In the genomic region with DNA sequence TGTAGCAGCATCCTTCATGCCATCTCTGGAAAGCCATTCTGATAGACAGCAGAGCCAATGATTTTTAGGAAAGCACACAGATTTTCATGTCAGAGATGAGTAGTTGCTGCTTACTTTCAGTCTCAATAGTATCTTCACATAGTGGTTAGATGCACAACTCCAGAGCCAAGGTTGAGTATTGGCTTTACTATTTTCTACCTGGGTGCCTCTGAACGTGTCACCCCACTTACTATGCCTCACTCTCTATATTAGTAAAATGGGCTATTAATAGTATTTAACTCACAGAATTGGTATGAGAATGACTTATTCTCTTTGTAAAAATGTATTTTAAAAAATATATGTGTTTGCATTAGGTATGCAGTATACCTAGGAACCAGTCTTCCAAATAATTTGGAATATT, we compare ENCODE assay signal across 14 cellular contexts.
DNase-seq lines count a peak whose midpoint lies in the region; ATAC-seq and TF ChIP-seq lines count a peak whose summit lies in the region.
"Had no signal": no experiment of that assay in that cellular context is flagged by ENCODE, and none has a peak within 500 bp of the region (broad histone marks: within the 10 kb centered on the region; RNA-seq: fewer than 3 reads in every experiment).

No MANE protein-coding gene starts in this region.

- H3K36me3 Mint-ChIP-seq in chondrocyte (ENCODE audit: low read depth): peaks cover 12% of the 10 kb centered on the region

- peak; percentile 86 for ATAC-seq in GM19023 (IDR thresholded peaks at IDR 0.05; ENCODE audit: unreplicated experiment)
- peak; percentile 92 for ATAC-seq in HG02588 (IDR thresholded peaks at IDR 0.05; ENCODE audit: unreplicated experiment)
- peak; percentile 84 for ATAC-seq in HG03342 (IDR thresholded peaks at IDR 0.05; ENCODE audit: unreplicated experiment)
- no peak for ATAC-seq in foreskin keratinocyte
- ATAC-seq: T-helper 17 cell had no signal

- H3K27ac ChIP-seq in foreskin keratinocyte: no peak overlapping the region
- H3K27ac ChIP-seq: esophagus squamous epithelium, testis had no signal

- no peaks in the 10 kb centered on the region for H3K9me3 Mint-ChIP-seq in chondrocyte (ENCODE audit: low read depth)

- no peaks in the 10 kb centered on the region for H3K27me3 ChIP-seq in foreskin keratinocyte
- H3K27me3 ChIP-seq: esophagus squamous epithelium, testis had no signal

- no peak overlapping the region for H3K4me3 Mint-ChIP-seq in chondrocyte (ENCODE audit: unreplicated experiment)
- H3K4me3 Mint-ChIP-seq: B cell, T-helper 17 cell had no signal

- H3K4me1 ChIP-seq in foreskin keratinocyte: no peaks in the 10 kb centered on the region
- H3K4me1 ChIP-seq: testis had no signal

- H3K4me3 ChIP-seq in GM12865 (ENCODE audit: low read depth, low read length): no peak overlapping the region
- H3K4me3 ChIP-seq: esophagus squamous epithelium, testis had no signal

- H3K4me1 Mint-ChIP-seq in chondrocyte (ENCODE audit: low read depth): peaks cover 8% of the 10 kb centered on the region
- H3K4me1 Mint-ChIP-seq: T-helper 17 cell had no signal

- no peaks in the 10 kb centered on the region for H3K27me3 Mint-ChIP-seq in chondrocyte (ENCODE audit: low read depth)
- H3K27me3 Mint-ChIP-seq: B cell, T-helper 17 cell had no signal

- DNase-seq in GM12865 (ENCODE audit: low read depth) (peak; percentile 68), DMS79 (lab: John Stamatoyannopoulos, UW) (no peak), chondrocyte (ENCODE audit: low spot score) (no peak), COLO668 (lab: John Stamatoyannopoulos, UW; ENCODE audit: unreplicated experiment) (no peak), foreskin keratinocyte (no peak)
- DNase-seq: esophagus squamous epithelium; NCI-H1436 treated with DMSO at 0.1 percent for 48 hours; stimulated activated CD4-positive, alpha-beta T cell treated with anti-CD3 and anti-CD28 coated beads, Interleukin-2, amount 100 ng/mL, for 24 hours; T-helper 17 cell; testis had no signal

- TF ChIP-seq CTCF in GM12865 (IDR thresholded peaks at IDR 0.05; ENCODE audit: insufficient read depth, low read depth, low read length, missing control alignments) (no peak), chondrocyte (IDR thresholded peaks at IDR 0.05) (no peak), foreskin keratinocyte (conservative IDR thresholded peaks at IDR 0.05) (no peak)

- no peak overlapping the region for H3K27ac Mint-ChIP-seq in chondrocyte (ENCODE audit: unreplicated experiment)
- H3K27ac Mint-ChIP-seq: B cell, T-helper 17 cell had no signal
